Comparison of ENCODE assay signal across 21 cellular contexts in genomic region chr3:141484701-141485287, GRCh38. TPM values are rescaled to one million over a fixed set of nuclear protein-coding genes. Genes with fewer than 3 reads are reported as not detected.
DNase-seq lines count a peak whose midpoint lies in the region; ATAC-seq, FAIRE-seq and TF ChIP-seq lines count a peak whose summit lies in the region.
"Had no signal": no experiment of that assay in that cellular context is flagged by ENCODE, and none has a peak within 500 bp of the region (broad histone marks: within the 10 kb centered on the region; RNA-seq: fewer than 3 reads in every experiment).

No MANE protein-coding gene starts in this region.

- H3K9me3 Mint-ChIP-seq in CD4-positive, alpha-beta memory T cell: no peaks in the 10 kb centered on the region
- no peaks in the 10 kb centered on the region for H3K9me3 Mint-ChIP-seq in chondrocyte (ENCODE audit: low read depth)
- H3K9me3 Mint-ChIP-seq in neural crest cell: no peaks in the 10 kb centered on the region

- no peaks in the 10 kb centered on the region for H3K27me3 ChIP-seq in CD4-positive, alpha-beta memory T cell (ENCODE audit: insufficient read depth, low read length)
- H3K27me3 ChIP-seq in gastrocnemius medialis: no peaks in the 10 kb centered on the region
- H3K27me3 ChIP-seq: breast epithelium, dorsolateral prefrontal cortex had no signal

- POLR2A ChIA-PET in CD4-positive, alpha-beta memory T cell (lab: Charles Lee; ENCODE audit: partially characterized antibody): interaction anchor here (0.7 kb wide), 1 partner anchor 76 kb away, joined by 3 read pairs; no protein-coding TSS in a partner anchor

- FAIRE-seq in GM12891 (lab: Jason Lieb, UNC): peak; percentile 20
- FAIRE-seq: GM18507 had no signal

- H3K4me1 ChIP-seq in CD4-positive, alpha-beta memory T cell (ENCODE audit: insufficient read depth, low read length): peaks cover 35% of the 10 kb centered on the region
- H3K4me1 ChIP-seq in gastrocnemius medialis: peaks cover 7 to 12% of the 10 kb centered on the region in 2 donors
- H3K4me1 ChIP-seq: parathyroid adenoma had no signal

- H3K27me3 Mint-ChIP-seq in CD4-positive, alpha-beta memory T cell: no peaks in the 10 kb centered on the region
- H3K27me3 Mint-ChIP-seq in chondrocyte (ENCODE audit: low read depth) (no peaks in the 10 kb centered on the region), neural crest cell (ENCODE audit: low read depth) (no peaks in the 10 kb centered on the region)

- in situ Hi-C loops in gastrocnemius medialis (cut with MboI; ENCODE audit: low sequenced_read_pairs in 4 of 4): no loop called here

- H3K4me3 ChIP-seq in CD4-positive, alpha-beta memory T cell (ENCODE audit: low read length in 2 of 2): no peak overlapping the region
- no peak overlapping the region for H3K4me3 ChIP-seq in gastrocnemius medialis
- H3K4me3 ChIP-seq: breast epithelium, dorsolateral prefrontal cortex had no signal

- DNase-seq in CD4-positive, alpha-beta memory T cell: no peak
- DNase-seq in GM12891 (ENCODE audit: insufficient read length, low spot score): no peak
- no peak for DNase-seq in chondrocyte (ENCODE audit: low spot score)
- no peak for DNase-seq in neural crest cell (ENCODE audit: low read depth, low spot score)
- no peak for DNase-seq in GM19238 (ENCODE audit: insufficient read length, low spot score)
- DNase-seq in midbrain (lab: John Stamatoyannopoulos, UW): no peak
- no peak for DNase-seq in gastrocnemius medialis
- DNase-seq: activated CD4-positive, alpha-beta T cell treated with anti-CD3 and anti-CD28 coated beads for 1 hour; activated CD8-positive, alpha-beta memory T cell treated with anti-CD3 and anti-CD28 coated beads, Interleukin-2, amount 50 U/mL, for 48 hours; dorsolateral prefrontal cortex; left colon; NCI-H1417 treated with DMSO at 0.1 percent for 48 hours; NCI-H2171; NCI-H69; PC-3; stimulated activated CD4-positive, alpha-beta T cell treated with anti-CD3 and anti-CD28 coated beads, Interleukin-1b, Interleukin-23, amount 100 ng/mL, for 48 hours; substantia nigra had no signal

- intact Hi-C loops in CD4-positive, alpha-beta memory T cell (cut with micrococcal nuclease): loop anchor here (5.0 kb wide), 2 partner anchors 72 to 313 kb away; no protein-coding TSS in a partner anchor
- intact Hi-C loops in gastrocnemius medialis (cut with DNase I; ENCODE audit: low total_unique reads): loop anchor here (10.0 kb wide), 1 partner anchor 250 kb away; the partner anchor contains the start of gene PXYLP1

- peak overlapping the region in 2 of 8 donors; percentile 88 to 92 for H3K4me3 Mint-ChIP-seq in CD4-positive, alpha-beta memory T cell
- no peak overlapping the region for H3K4me3 Mint-ChIP-seq in chondrocyte (ENCODE audit: unreplicated experiment)
- H3K4me3 Mint-ChIP-seq in neural crest cell: peak overlapping the region; percentile 92

- no peak overlapping the region for H3K27ac ChIP-seq in CD4-positive, alpha-beta memory T cell (ENCODE audit: low read depth, low read length)
- H3K27ac ChIP-seq in gastrocnemius medialis: no peak overlapping the region
- H3K27ac ChIP-seq: parathyroid adenoma had no signal

- H3K27ac Mint-ChIP-seq in CD4-positive, alpha-beta memory T cell: peak overlapping the region in 6 of 7 donors; percentile 21 to 96 (median 48)
- H3K27ac Mint-ChIP-seq in chondrocyte (ENCODE audit: unreplicated experiment): peak overlapping the region; percentile 19
- H3K27ac Mint-ChIP-seq in neural crest cell (ENCODE audit: unreplicated experiment): no peak overlapping the region

- no peaks in the 10 kb centered on the region for H3K9me3 ChIP-seq in CD4-positive, alpha-beta memory T cell (ENCODE audit: control insufficient read depth in 1 of 2, low read length in 2 of 2)
- no peaks in the 10 kb centered on the region for H3K9me3 ChIP-seq in gastrocnemius medialis
- H3K9me3 ChIP-seq: breast epithelium had no signal

- CTCF ChIA-PET in CD4-positive, alpha-beta memory T cell (lab: Charles Lee; ENCODE audit: partially characterized antibody): no interaction called here

- H3K4me1 Mint-ChIP-seq in CD4-positive, alpha-beta memory T cell: peaks cover 35 to 46% (median 39%) of the 10 kb centered on the region in 4 donors
- peaks cover 20% of the 10 kb centered on the region for H3K4me1 Mint-ChIP-seq in chondrocyte (ENCODE audit: low read depth)
- H3K4me1 Mint-ChIP-seq in neural crest cell: peaks cover 29% of the 10 kb centered on the region

- TF ChIP-seq POLR2A in GM12891 (IDR thresholded peaks at IDR 0.05; ENCODE audit: low read depth, low read length) (no peak), gastrocnemius medialis (IDR thresholded peaks at IDR 0.05) (no peak)

- TF ChIP-seq CTCF in chondrocyte (IDR thresholded peaks at IDR 0.05) (no peak), neural crest cell (conservative IDR thresholded peaks at IDR 0.05) (no peak), gastrocnemius medialis (IDR thresholded peaks at IDR 0.05 in 4 of 5, conservative IDR thresholded peaks at IDR 0.05 in 1 of 5) (no peak)

- ATAC-seq in gastrocnemius medialis: no peak
- ATAC-seq: activated naive CD4-positive, alpha-beta T cell treated with anti-CD3 and anti-CD28 coated beads, Interleukin-2, amount 50 U/mL, for 72 hours; PC-3 had no signal

- H3K36me3 ChIP-seq in CD4-positive, alpha-beta memory T cell (ENCODE audit: insufficient read depth, low read length): no peaks in the 10 kb centered on the region
- H3K36me3 ChIP-seq in gastrocnemius medialis: no peaks in the 10 kb centered on the region
- H3K36me3 ChIP-seq: breast epithelium had no signal

- H3K36me3 Mint-ChIP-seq in CD4-positive, alpha-beta memory T cell: peaks cover 3 to 15% of the 10 kb centered on the region in 2 donors
- H3K36me3 Mint-ChIP-seq in chondrocyte (ENCODE audit: low read depth): peaks cover 2% of the 10 kb centered on the region
- H3K36me3 Mint-ChIP-seq in neural crest cell (ENCODE audit: low read depth): no peaks in the 10 kb centered on the region

TF ChIP-seq in GM12891, 5 proteins besides CTCF, POLR2A, EP300 and RAD21:
- TF ChIP-seq SPI1 (IDR thresholded peaks at IDR 0.05; ENCODE audit: low read depth, low read length): no peak
- no peak for TF ChIP-seq TAF1 (IDR thresholded peaks at IDR 0.05; ENCODE audit: low read depth, low read length)
- TF ChIP-seq PAX5 (IDR thresholded peaks at IDR 0.05; ENCODE audit: insufficient read depth, low read length, severe bottlenecking): no peak
- no peak for TF ChIP-seq POU2F2 (IDR thresholded peaks at IDR 0.05; ENCODE audit: low read depth, low read length)
- TF ChIP-seq POLR2AphosphoS5 (IDR thresholded peaks at IDR 0.05; ENCODE audit: low read depth, low read length): no peak

RNA-seq across cellular contexts. Expression of gene RASA2, which starts 2.0 kb away (rescaled TPM):
- 10 to 100 TPM; 78.9 to 80.9 TPM for total RNA-seq in CD4-positive, alpha-beta memory T cell
- 10 to 100 TPM; 29.4 to 35.1 TPM for polyA plus RNA-seq in CD4-positive, alpha-beta memory T cell
- polyA plus RNA-seq in GM12891 (2012; ENCODE audit: low read depth, missing spikeins): 1.4 TPM
- total RNA-seq in chondrocyte (8.5 to 9.2 TPM (median 9.2 TPM) in 3 replicates), neural crest cell (19.2 and 21.4 TPM in 2 replicates), gastrocnemius medialis (10 to 100 TPM in 1 of 4 donors, 1 to 10 TPM in 3; 1.9 to 10.6 (median 4.5) TPM)
